Comparison of ENCODE assay signal across 15 cellular contexts in the genomic region with DNA sequence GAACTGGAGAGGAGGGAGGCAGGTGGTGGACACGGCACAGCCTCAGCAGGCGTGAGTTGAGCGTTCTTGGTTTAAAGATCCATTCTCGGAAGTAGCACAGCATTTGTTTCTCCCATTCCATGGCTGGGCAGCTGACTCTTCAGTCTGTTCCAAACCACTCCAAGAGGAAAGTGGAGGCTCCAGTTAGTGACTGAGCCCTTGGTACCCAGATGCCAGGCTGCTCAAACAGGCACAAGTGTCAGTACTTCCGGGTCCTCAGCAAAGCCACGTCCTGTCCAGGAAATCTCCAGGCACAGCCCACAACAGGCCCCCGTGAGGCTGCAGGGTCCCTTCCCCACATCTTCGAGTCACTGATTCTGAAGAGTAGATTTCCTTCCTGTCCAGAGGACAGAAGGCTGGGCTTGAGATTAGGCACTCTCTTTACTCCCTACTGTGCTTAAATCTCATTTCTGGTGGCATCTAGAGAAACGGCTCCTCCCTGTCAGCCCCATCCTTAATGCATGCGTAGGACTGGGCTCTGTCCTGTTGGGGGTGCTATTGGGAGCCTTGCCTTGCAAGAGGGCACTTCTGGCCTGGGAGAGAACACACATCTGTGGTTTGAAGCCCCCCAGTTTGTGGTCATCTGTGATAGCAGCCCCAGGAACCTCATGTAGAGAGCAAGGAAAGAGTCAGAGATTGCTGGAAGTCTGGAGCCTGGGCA. TPM values are rescaled to one million over a fixed set of nuclear protein-coding genes. Genes with fewer than 3 reads are reported as not detected.
DNase-seq lines count a peak whose midpoint lies in the region; ATAC-seq and TF ChIP-seq lines count a peak whose summit lies in the region.
"Had no signal": no experiment of that assay in that cellular context is flagged by ENCODE, and none has a peak within 500 bp of the region (broad histone marks: within the 10 kb centered on the region; RNA-seq: fewer than 3 reads in every experiment).

No MANE protein-coding gene starts in this region.

- DNase-seq in NCI-H510A treated with DMSO at 0.1 percent for 48 hours (lab: John Stamatoyannopoulos, UW) (peak; percentile 19), NCI-H510A (lab: John Stamatoyannopoulos, UW) (no peak), IMR-90 (no peak), astrocyte of the spinal cord (ENCODE audit: low read depth, low spot score) (no peak), nephron progenitor cell (no peak), tibial nerve (ENCODE audit: low spot score in 2 of 2) (no peak), cerebellar nuclear complex (lab: John Stamatoyannopoulos, UW) (no peak)
- DNase-seq: colonic mucosa; NCI-H748 treated with DMSO at 0.1 percent for 48 hours; stimulated activated CD8-positive, alpha-beta memory T cell treated with anti-CD3 and anti-CD28 coated beads, Interleukin-4, amount 100 ng/mL, for 48 hours; T-helper 9 cell had no signal

- no peak for TF ChIP-seq RAD21 in IMR-90 (IDR thresholded peaks at IDR 0.05; ENCODE audit: low read length)

- CTCF ChIA-PET in IMR-90 (lab: Yijun Ruan, JAX), result no interaction called here

- TF ChIP-seq POLR2A in IMR-90 (IDR thresholded peaks at IDR 0.05; ENCODE audit: low read depth, low read length) (no peak), tibial nerve (IDR thresholded peaks at IDR 0.05) (no peak)

- peaks cover 92% of the 10 kb centered on the region for H3K4me1 Mint-ChIP-seq in nephron progenitor cell

- peak overlapping the region; percentile 28 for H3K4me3 Mint-ChIP-seq in nephron progenitor cell

- H3K14ac ChIP-seq in IMR-90 (replicated peaks; ENCODE audit: low read depth, low read length), result no peak overlapping the region

- H3K36me3 Mint-ChIP-seq in nephron progenitor cell (ENCODE audit: low read depth), result peaks cover 7% of the 10 kb centered on the region

- no peak overlapping the region for H3K27ac Mint-ChIP-seq in nephron progenitor cell

- no peak overlapping the region for H3K27ac ChIP-seq in IMR-90 (ENCODE audit: insufficient read depth, low read length)
- no peak overlapping the region for H3K27ac ChIP-seq in tibial nerve
- H3K27ac ChIP-seq: colonic mucosa, hepatocyte, KMS-11, skin epidermis had no signal

- WGBS in IMR-90 (ENCODE audit: extremely low coverage in 2 of 2, insufficient read length in 1 of 2), 2 experiments, result 80% methylated on average over 1 of the region's 10 CpGs; no CpG with 5 or more reads in 1 of the 2 experiments
- WGBS in tibial nerve, 2 donors, result 79 to 80% methylated on average over 10 of the region's 10 CpGs

- H4K91ac ChIP-seq in IMR-90 (ENCODE audit: insufficient read depth, low read depth, low read length), result no peak overlapping the region

- dilution Hi-C loops in IMR-90 (cut with HindIII; ENCODE audit: low sequenced_read_pairs, unreplicated experiment), result no loop called here

- ATAC-seq in IMR-90 (ENCODE audit: low read depth) (no peak), HG02973 (IDR thresholded peaks at IDR 0.05; ENCODE audit: unreplicated experiment) (no peak)

- no peak overlapping the region for H2BK20ac ChIP-seq in IMR-90 (ENCODE audit: low read depth, low read length)

- no peaks in the 10 kb centered on the region for H4K20me1 ChIP-seq in IMR-90 (ENCODE audit: insufficient read depth, low read length)

- H2AK5ac ChIP-seq in IMR-90 (ENCODE audit: low read depth, low read length), result no peak overlapping the region

- peaks cover 7% of the 10 kb centered on the region for H3K27me3 Mint-ChIP-seq in nephron progenitor cell (ENCODE audit: low read depth, poor library complexity)

- no peaks in the 10 kb centered on the region for H3K79me1 ChIP-seq in IMR-90 (ENCODE audit: low read depth in 1 of 2, low read length in 2 of 2)

- H2BK5ac ChIP-seq in IMR-90 (ENCODE audit: low read depth, low read length, poor library complexity, severe bottlenecking), result no peak overlapping the region

- H3K27me3 ChIP-seq in IMR-90 (ENCODE audit: control insufficient read depth, insufficient read depth, low read length) (no peaks in the 10 kb centered on the region), tibial nerve (no peaks in the 10 kb centered on the region)
- H3K27me3 ChIP-seq: colonic mucosa, hepatocyte had no signal

- H2AK9ac ChIP-seq in IMR-90 (replicated peaks; ENCODE audit: low read depth, low read length, poor library complexity), result no peak overlapping the region

- no TSS peak for BruUV-seq in IMR-90 (replicated peaks; lab: Mats Ljungman, UMichigan)

- no peak overlapping the region for H3K4ac ChIP-seq in IMR-90 (ENCODE audit: low read depth, low read length)

- H3K4me2 ChIP-seq in IMR-90 (ENCODE audit: low read depth, low read length), result no peak overlapping the region
- H3K4me2 ChIP-seq: hepatocyte, KMS-11 had no signal

- H2BK120ac ChIP-seq in IMR-90 (ENCODE audit: low read depth, low read length), result no peak overlapping the region

- TF ChIP-seq CTCF in IMR-90 (conservative IDR thresholded peaks at IDR 0.05; ENCODE audit: low read depth, low read length) (0 out of 2 replicates have a peak, but pooled peaks have one; percentile 8), astrocyte of the spinal cord (IDR thresholded peaks at IDR 0.05; ENCODE audit: low read depth, low read length) (peak; percentile 42), nephron progenitor cell (IDR thresholded peaks at IDR 0.05) (peak; percentile 22), tibial nerve (IDR thresholded peaks at IDR 0.05) (no peak)

- H3K9me3 ChIP-seq in IMR-90 (ENCODE audit: control insufficient read depth, insufficient read depth, low read length), result no peaks in the 10 kb centered on the region
- H3K9me3 ChIP-seq in tibial nerve, result no peaks in the 10 kb centered on the region
- H3K9me3 ChIP-seq: colonic mucosa had no signal

- no peak overlapping the region for H2AFZ ChIP-seq in IMR-90 (replicated peaks; ENCODE audit: low read length, poor library complexity)
- H2AFZ ChIP-seq: hepatocyte had no signal

- H3K18ac ChIP-seq in IMR-90 (ENCODE audit: low read depth, low read length), result no peak overlapping the region

- no peak overlapping the region for H4K5ac ChIP-seq in IMR-90 (ENCODE audit: low read depth, low read length)

- H3K4me3 ChIP-seq in IMR-90 (ENCODE audit: insufficient read depth, low read depth, low read length), result no peak overlapping the region
- no peak overlapping the region for H3K4me3 ChIP-seq in astrocyte of the spinal cord (ENCODE audit: low read depth, low read length)
- H3K4me3 ChIP-seq in tibial nerve, result no peak overlapping the region
- H3K4me3 ChIP-seq: colonic mucosa, hepatocyte, skin epidermis had no signal

- no peak overlapping the region for H4K8ac ChIP-seq in IMR-90 (ENCODE audit: low read depth in 2 of 2, low read length in 2 of 2)

- no peaks in the 10 kb centered on the region for H3K4me1 ChIP-seq in IMR-90 (ENCODE audit: control insufficient read depth, insufficient read depth, low read length)
- H3K4me1 ChIP-seq in tibial nerve, result peaks cover 0 to 46% (median 22%) of the 10 kb centered on the region in 4 donors
- H3K4me1 ChIP-seq: colonic mucosa had no signal

- in situ Hi-C loops in IMR-90 (cut with MboI; ENCODE audit: low sequenced_read_pairs), result no loop called here
- in situ Hi-C loops in astrocyte of the spinal cord (cut with HindIII; ENCODE audit: low sequenced_read_pairs), result no loop called here

- H3K9me3 Mint-ChIP-seq in nephron progenitor cell, result no peaks in the 10 kb centered on the region

- no peak overlapping the region for H2BK15ac ChIP-seq in IMR-90 (ENCODE audit: low read depth, low read length)

- 0 out of 2 replicates have a peak, but pooled peaks cover 3% of the 10 kb centered on the region for H3K9me1 ChIP-seq in IMR-90 (ENCODE audit: insufficient read depth, low read length)

- H3K36me3 ChIP-seq in IMR-90 (ENCODE audit: control insufficient read depth, insufficient read depth, low read length), result peaks cover 11% of the 10 kb centered on the region
- peaks cover 0 to 35% (median 0%) of the 10 kb centered on the region in 3 donors for H3K36me3 ChIP-seq in tibial nerve
- H3K36me3 ChIP-seq: colonic mucosa had no signal

- intact Hi-C loops in IMR-90 (cut with micrococcal nuclease), result no loop called here

- H3K56ac ChIP-seq in IMR-90 (ENCODE audit: extremely low read depth, insufficient read depth, low read length), result no peak overlapping the region

- no peak overlapping the region for H3K9ac ChIP-seq in IMR-90 (ENCODE audit: low read depth, low read length)
- H3K9ac ChIP-seq: KMS-11 had no signal

- TF ChIP-seq EP300 in tibial nerve (IDR thresholded peaks at IDR 0.05), result no peak

- no peak overlapping the region for H3K23ac ChIP-seq in IMR-90 (ENCODE audit: low read depth, low read length)

- POLR2A ChIA-PET in IMR-90 (lab: Charles Lee; ENCODE audit: unreplicated experiment), result no interaction called here

TF ChIP-seq in IMR-90, 13 proteins besides CTCF, POLR2A, EP300 and RAD21 (continues in another document):
- TF ChIP-seq BHLHE40 (IDR thresholded peaks at IDR 0.05; ENCODE audit: low read depth, low read length) (no peak), MAZ (IDR thresholded peaks at IDR 0.05; ENCODE audit: borderline replicate concordance, low read depth, low read length) (no peak), MXI1 (IDR thresholded peaks at IDR 0.05; ENCODE audit: borderline replicate concordance, low read depth, low read length) (no peak), NFE2L2 (IDR thresholded peaks at IDR 0.05; ENCODE audit: low read depth, low read length) (no peak), RFX5 (IDR thresholded peaks at IDR 0.05; ENCODE audit: low read depth, low read length) (no peak), FOS (IDR thresholded peaks at IDR 0.05; ENCODE audit: low read depth, low read length) (no peak), SMC3 (IDR thresholded peaks at IDR 0.05; ENCODE audit: low read depth, low read length) (no peak)

RNA-seq across cellular contexts. Expression of gene NAT9, which starts 39.7 kb away (rescaled TPM):
- total RNA-seq in IMR-90 (2012; rRNA removed), result 25.8 and 48.9 TPM in 2 replicates
- 60.7 and 62.0 TPM in 2 replicates for polyA plus RNA-seq in IMR-90 (2012; rRNA removed)
- 37.4 and 41.6 TPM in 2 replicates for polyA plus RNA-seq in IMR-90 (2012; cell fraction: cytosol; rRNA removed)
- 399 and 532 TPM in 2 replicates for polyA plus RNA-seq in IMR-90 (2012; cell fraction: nucleus; rRNA removed; ENCODE audit: low replicate concordance)
- 10 to 100 TPM; 27.5 to 78.6 (median 43.2) TPM for total RNA-seq in tibial nerve

RNA-seq across cellular contexts. Expression of gene GRIN2C, which starts 43.9 kb away (rescaled TPM):
- total RNA-seq in IMR-90 (2012; rRNA removed), result not detected in 2 replicates
- 0.22 TPM in 1 of 2 replicates, not detected in the other for polyA plus RNA-seq in IMR-90 (2012; rRNA removed)
- polyA plus RNA-seq in IMR-90 (2012; cell fraction: cytosol; rRNA removed), result not detected in 2 replicates
- polyA plus RNA-seq in IMR-90 (2012; cell fraction: nucleus; rRNA removed; ENCODE audit: low replicate concordance), result 0.16 and 0.69 TPM in 2 replicates
- 1 to 10 TPM in 1 of 4 donors, under 1 TPM in 3; 0.22 to 3.6 (median 0.50) TPM for total RNA-seq in tibial nerve
- total RNA-seq: hepatocyte had no signal

RNA-seq across cellular contexts. Expression of gene FDXR, which starts 57.0 kb away (rescaled TPM):
- total RNA-seq in IMR-90 (2012; rRNA removed), result 12.2 and 12.4 TPM in 2 replicates
- polyA plus RNA-seq in IMR-90 (2012; rRNA removed), result 18.6 and 21.9 TPM in 2 replicates
- 28.4 and 36.3 TPM in 2 replicates for polyA plus RNA-seq in IMR-90 (2012; cell fraction: cytosol; rRNA removed)
- polyA plus RNA-seq in IMR-90 (2012; cell fraction: nucleus; rRNA removed; ENCODE audit: low replicate concordance), result 35.0 and 82.3 TPM in 2 replicates
- 10 to 100 TPM in 1 of 4 donors, 1 to 10 TPM in 3; 3.9 to 12.1 (median 8.8) TPM for total RNA-seq in tibial nerve

Comparison
In these comparisons a context has a peak if more than half of its experiments do, and no peak if none do; other contexts are left out.
1. CTCF ChIP-seq: peak in IMR-90 (single experiment), astrocyte of the spinal cord (single experiment) and nephron progenitor cell (single experiment); none in tibial nerve (0 of 5).